Comparison of ENCODE assay signal across 13 cellular contexts in the genomic region with DNA sequence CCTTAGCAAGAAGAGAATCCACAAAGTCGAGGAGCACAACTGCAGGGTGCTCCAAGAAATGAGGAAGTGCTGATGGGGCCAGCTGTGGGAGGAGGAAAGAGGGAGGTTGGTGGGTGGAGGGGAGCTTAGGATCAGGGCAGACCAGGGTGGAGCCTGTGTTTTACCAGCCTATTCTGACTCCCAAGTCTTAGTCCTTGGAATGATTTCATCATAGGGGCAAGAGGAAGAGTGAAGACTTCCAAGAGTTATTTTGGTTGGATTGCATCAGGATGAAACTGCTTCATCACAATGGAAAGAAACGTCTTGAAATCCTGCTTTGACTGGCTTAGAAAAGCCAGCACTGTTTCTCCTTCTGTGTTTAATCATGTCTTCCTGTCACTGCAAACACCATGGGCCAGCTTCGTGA.
DNase-seq lines count a peak whose midpoint lies in the region; ATAC-seq and TF ChIP-seq lines count a peak whose summit lies in the region.
"Had no signal": no experiment of that assay in that cellular context is flagged by ENCODE, and none has a peak within 500 bp of the region (broad histone marks: within the 10 kb centered on the region; RNA-seq: fewer than 3 reads in every experiment).

No MANE protein-coding gene starts in this region.

- TF ChIP-seq CTCF in heart right ventricle (IDR thresholded peaks at IDR 0.05), result no peak
- no peak for TF ChIP-seq CTCF in tibial artery (IDR thresholded peaks at IDR 0.05)

- H3K27ac ChIP-seq in heart right ventricle (peak overlapping the region in 5 of 10 donors; percentile 5 to 58 (median 41)), tibial artery (peak overlapping the region; percentile 43 to 44)

- no peaks in the 10 kb centered on the region for H3K27me3 ChIP-seq in adipocyte (replicated peaks; ENCODE audit: control insufficient read depth, insufficient read depth, low read length)
- no peaks in the 10 kb centered on the region for H3K27me3 ChIP-seq in heart right ventricle
- H3K27me3 ChIP-seq in tibial artery, result no peaks in the 10 kb centered on the region
- H3K27me3 ChIP-seq: BE2C had no signal

- peak in 5 of 8 donors; percentile 28 to 74 (median 51) for ATAC-seq in heart right ventricle
- no peak for ATAC-seq in HG02759 (IDR thresholded peaks at IDR 0.05; ENCODE audit: unreplicated experiment)
- ATAC-seq: activated naive CD8-positive, alpha-beta T cell treated with anti-CD3 and anti-CD28 coated beads, Interleukin-2, amount 50 U/mL, for 24 hours had no signal

- H3K9me3 ChIP-seq in adipocyte (ENCODE audit: control insufficient read depth, low read length) (no peaks in the 10 kb centered on the region), heart right ventricle (no peaks in the 10 kb centered on the region), tibial artery (no peaks in the 10 kb centered on the region)
- H3K9me3 ChIP-seq: BE2C had no signal

- H3K4me3 ChIP-seq in adipocyte (ENCODE audit: low read length) (peak overlapping the region; percentile 36), heart right ventricle (no peak overlapping the region), tibial artery (no peak overlapping the region)

- H3K4me1 Mint-ChIP-seq in activated naive CD4-positive, alpha-beta T cell treated with anti-CD3 and anti-CD28 coated beads, Interleukin-2, amount 50 U/mL, for 24 hours, result no peaks in the 10 kb centered on the region
- H3K4me1 Mint-ChIP-seq in activated T-cell treated with anti-CD3 and anti-CD28 coated beads, Interleukin-2, amount 50 U/mL, for 24 hours (ENCODE audit: low read depth), result peaks cover 4% of the 10 kb centered on the region

- H3K4me1 ChIP-seq in adipocyte (ENCODE audit: control insufficient read depth, insufficient read depth, low read length) (peaks cover 18% of the 10 kb centered on the region), heart right ventricle (peaks cover 6 to 47% (median 25%) of the 10 kb centered on the region in 9 donors), tibial artery (peaks cover 0 to 9% (median 8%) of the 10 kb centered on the region in 4 donors)

- H3K9me3 Mint-ChIP-seq in activated naive CD4-positive, alpha-beta T cell treated with anti-CD3 and anti-CD28 coated beads, Interleukin-2, amount 50 U/mL, for 24 hours, result no peaks in the 10 kb centered on the region
- no peaks in the 10 kb centered on the region for H3K9me3 Mint-ChIP-seq in activated T-cell treated with anti-CD3 and anti-CD28 coated beads, Interleukin-2, amount 50 U/mL, for 24 hours
- H3K9me3 Mint-ChIP-seq: activated naive CD8-positive, alpha-beta T cell treated with anti-CD3 and anti-CD28 coated beads, Interleukin-2, amount 50 U/mL, for 24 hours had no signal

- H3K9ac ChIP-seq in adipocyte (ENCODE audit: low read length), result peak overlapping the region; percentile 54

- no peak overlapping the region for H3K4me3 Mint-ChIP-seq in activated naive CD4-positive, alpha-beta T cell treated with anti-CD3 and anti-CD28 coated beads, Interleukin-2, amount 50 U/mL, for 24 hours
- H3K4me3 Mint-ChIP-seq in activated T-cell treated with anti-CD3 and anti-CD28 coated beads, Interleukin-2, amount 50 U/mL, for 24 hours, result no peak overlapping the region
- H3K4me3 Mint-ChIP-seq: activated naive CD8-positive, alpha-beta T cell treated with anti-CD3 and anti-CD28 coated beads, Interleukin-2, amount 50 U/mL, for 24 hours had no signal

- no peaks in the 10 kb centered on the region for H3K36me3 ChIP-seq in adipocyte (ENCODE audit: control insufficient read depth, insufficient read depth, low read length, severe bottlenecking)
- H3K36me3 ChIP-seq in heart right ventricle, result peaks cover 0 to 7% (median 0%) of the 10 kb centered on the region in 9 donors
- no peaks in the 10 kb centered on the region for H3K36me3 ChIP-seq in tibial artery

- intact Hi-C loops in heart right ventricle (cut with DNase I), result no loop called here
- intact Hi-C loops in tibial artery (cut with DNase I; ENCODE audit: low total_unique reads), result no loop called here

- 20 to 21% methylated on average over 3 of the region's 3 CpGs for whole genome bisulfite sequencing in heart right ventricle, 2 donors

- no peaks in the 10 kb centered on the region for H3K36me3 Mint-ChIP-seq in activated naive CD4-positive, alpha-beta T cell treated with anti-CD3 and anti-CD28 coated beads, Interleukin-2, amount 50 U/mL, for 24 hours
- no peaks in the 10 kb centered on the region for H3K36me3 Mint-ChIP-seq in activated T-cell treated with anti-CD3 and anti-CD28 coated beads, Interleukin-2, amount 50 U/mL, for 24 hours (ENCODE audit: low read depth)

- DNase-seq in activated naive CD4-positive, alpha-beta T cell treated with Interleukin-2 at 50 U/mL for 16 hours, result no peak
- DNase-seq in adipocyte (ENCODE audit: low read depth) (peak; percentile 94), heart right ventricle (no peak), tibial artery (peak; percentile 66 to 78), iPS-NIHi11 (ENCODE audit: low spot score) (no peak)
- DNase-seq in activated T-cell treated with anti-CD3 and anti-CD28 coated beads, Interleukin-2, amount 50 U/mL, for 24 hours, result no peak
- DNase-seq: activated naive CD8-positive, alpha-beta T cell treated with anti-CD3 and anti-CD28 coated beads, Interleukin-2, amount 50 U/mL, for 24 hours; BE2C; NCI-H1436 treated with DMSO at 0.1 percent for 48 hours; stimulated activated CD4-positive, alpha-beta T cell treated with anti-CD3 and anti-CD28 coated beads, Interleukin-15, amount 100 ng/mL, for 24 hours; T-helper 2 cell had no signal

- peak overlapping the region; percentile 15 for H3K27ac Mint-ChIP-seq in activated naive CD4-positive, alpha-beta T cell treated with anti-CD3 and anti-CD28 coated beads, Interleukin-2, amount 50 U/mL, for 24 hours
- no peak overlapping the region for H3K27ac Mint-ChIP-seq in activated T-cell treated with anti-CD3 and anti-CD28 coated beads, Interleukin-2, amount 50 U/mL, for 24 hours
- H3K27ac Mint-ChIP-seq: activated naive CD8-positive, alpha-beta T cell treated with anti-CD3 and anti-CD28 coated beads, Interleukin-2, amount 50 U/mL, for 24 hours had no signal

- no peaks in the 10 kb centered on the region for H3K27me3 Mint-ChIP-seq in activated naive CD4-positive, alpha-beta T cell treated with anti-CD3 and anti-CD28 coated beads, Interleukin-2, amount 50 U/mL, for 24 hours
- H3K27me3 Mint-ChIP-seq in activated T-cell treated with anti-CD3 and anti-CD28 coated beads, Interleukin-2, amount 50 U/mL, for 24 hours, result no peaks in the 10 kb centered on the region
- H3K27me3 Mint-ChIP-seq: activated naive CD8-positive, alpha-beta T cell treated with anti-CD3 and anti-CD28 coated beads, Interleukin-2, amount 50 U/mL, for 24 hours had no signal

Comparison
In these comparisons a context has a peak if more than half of its experiments do, and no peak if none do; other contexts are left out.
1. DNase-seq: peak in adipocyte (single experiment) and tibial artery (2 of 2); none in activated naive CD4-positive, alpha-beta T cell treated with Interleukin-2 at 50 U/mL for 16 hours (single experiment), heart right ventricle (0 of 2), activated T-cell treated with anti-CD3 and anti-CD28 coated beads, Interleukin-2, amount 50 U/mL, for 24 hours (single experiment) and iPS-NIHi11 (single experiment).